ENCODE assay signal across 18 cellular contexts in the genomic region with DNA sequence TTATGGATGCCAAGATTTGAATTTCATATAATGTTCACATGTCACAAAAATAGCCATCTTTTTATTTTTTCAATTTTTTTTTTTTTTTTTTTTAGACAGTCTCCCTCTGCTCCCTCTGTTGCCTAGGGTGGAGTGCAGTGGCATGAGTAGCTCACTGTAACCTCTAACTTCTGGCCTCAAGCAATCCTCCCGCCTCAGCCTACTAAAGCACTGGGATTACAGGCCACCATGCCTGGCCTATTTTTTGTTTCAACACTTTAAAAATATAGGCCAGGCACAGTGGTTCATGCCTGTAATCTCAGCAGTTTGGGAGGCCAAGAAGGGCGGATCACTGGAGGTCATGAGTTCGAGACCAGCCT.
DNase-seq lines count a peak whose midpoint lies in the region; ATAC-seq and TF ChIP-seq lines count a peak whose summit lies in the region.
"Had no signal": no experiment of that assay in that cellular context is flagged by ENCODE, and none has a peak within 500 bp of the region (broad histone marks: within the 10 kb centered on the region; RNA-seq: fewer than 3 reads in every experiment).

No MANE protein-coding gene starts in this region.

- peak; percentile 26 for ATAC-seq in IMR-90 (ENCODE audit: low read depth)
- peak; percentile 32 for ATAC-seq in esophagus mucosa
- peak; percentile 31 for ATAC-seq in sciatic nerve
- ATAC-seq in GM21390 (IDR thresholded peaks at IDR 0.05; ENCODE audit: unreplicated experiment) = no peak

- H4K8ac ChIP-seq in IMR-90 (ENCODE audit: low read depth in 2 of 2, low read length in 2 of 2) = no peak overlapping the region

- H3K14ac ChIP-seq in IMR-90 (replicated peaks; ENCODE audit: low read depth, low read length) = no peak overlapping the region

- H3K23ac ChIP-seq in IMR-90 (ENCODE audit: low read depth, low read length) = no peak overlapping the region

- no peaks in the 10 kb centered on the region for H3K4me1 Mint-ChIP-seq in activated CD4-positive, alpha-beta T cell treated with anti-CD3 and anti-CD28 coated beads, Interleukin-2, amount 10 ng/mL, durations not matched to agents 7 days and 5 days
- peaks cover 0 to 1% (median 0%) of the 10 kb centered on the region in 4 donors for H3K4me1 Mint-ChIP-seq in CD4-positive, alpha-beta memory T cell
- H3K4me1 Mint-ChIP-seq: activated naive CD8-positive, alpha-beta T cell treated with anti-CD3 and anti-CD28 coated beads, Interleukin-2, amount 10 ng/mL, durations not matched to agents 7 days and 5 days; stimulated activated naive B cell treated with anti-CD40 and anti-IgM and Interleukin-4, amounts not matched to agents 10 μg/mL and 1 μg/mL and 100 μg/mL, for 72 hours had no signal

- H3K4me3 Mint-ChIP-seq in activated CD4-positive, alpha-beta T cell treated with anti-CD3 and anti-CD28 coated beads, Interleukin-2, amount 10 ng/mL, durations not matched to agents 7 days and 5 days = no peak overlapping the region
- no peak overlapping the region for H3K4me3 Mint-ChIP-seq in CD4-positive, alpha-beta memory T cell
- H3K4me3 Mint-ChIP-seq: activated naive CD8-positive, alpha-beta T cell treated with anti-CD3 and anti-CD28 coated beads, Interleukin-2, amount 10 ng/mL, durations not matched to agents 7 days and 5 days; stimulated activated naive B cell treated with anti-CD40 and anti-IgM and Interleukin-4, amounts not matched to agents 10 μg/mL and 1 μg/mL and 100 μg/mL, for 72 hours; T-helper 1 cell treated with Interleukin-12 subunit alpha and Interleukin-12 subunit beta and Interleukin-4 antibody, amounts not matched to agents 30 μg/mL and 1 μg/mL, for 36 hours had no signal

- no peak overlapping the region for H3K56ac ChIP-seq in IMR-90 (ENCODE audit: extremely low read depth, insufficient read depth, low read length)

- H4K91ac ChIP-seq in IMR-90 (ENCODE audit: insufficient read depth, low read depth, low read length) = no peak overlapping the region

- H3K27ac ChIP-seq in IMR-90 (ENCODE audit: insufficient read depth, low read length) (no peak overlapping the region), caudate nucleus (ENCODE audit: low read depth, low read length) (no peak overlapping the region)
- no peak overlapping the region for H3K27ac ChIP-seq in CD4-positive, alpha-beta memory T cell (ENCODE audit: low read depth, low read length)
- H3K27ac ChIP-seq: C4-2B, coronary artery, neutrophil, prostate gland, RWPE1, upper lobe of right lung had no signal

- POLR2A ChIA-PET in activated CD4-positive, alpha-beta T cell treated with anti-CD3 and anti-CD28 coated beads, Interleukin-2, amount 10 ng/mL, durations not matched to agents 7 days and 5 days (lab: Charles Lee) = no interaction called here
- POLR2A ChIA-PET in IMR-90 (lab: Charles Lee; ENCODE audit: unreplicated experiment) = no interaction called here
- POLR2A ChIA-PET in CD4-positive, alpha-beta memory T cell (lab: Charles Lee; ENCODE audit: partially characterized antibody) = no interaction called here

- no peaks in the 10 kb centered on the region; the same call in 1 of the 2 replicates for H3K9me3 ChIP-seq in IMR-90 (ENCODE audit: control insufficient read depth, insufficient read depth, low read length)
- no peaks in the 10 kb centered on the region for H3K9me3 ChIP-seq in CD4-positive, alpha-beta memory T cell (ENCODE audit: control insufficient read depth in 1 of 2, low read length in 2 of 2)
- H3K9me3 ChIP-seq: neutrophil, prostate gland, upper lobe of right lung had no signal

- dilution Hi-C loops in IMR-90 (cut with HindIII; ENCODE audit: low sequenced_read_pairs, unreplicated experiment) = no loop called here

- H3K27ac Mint-ChIP-seq in activated CD4-positive, alpha-beta T cell treated with anti-CD3 and anti-CD28 coated beads, Interleukin-2, amount 10 ng/mL, durations not matched to agents 7 days and 5 days = peak overlapping the region; percentile 25
- no peak overlapping the region for H3K27ac Mint-ChIP-seq in CD4-positive, alpha-beta memory T cell
- H3K27ac Mint-ChIP-seq: activated naive CD8-positive, alpha-beta T cell treated with anti-CD3 and anti-CD28 coated beads, Interleukin-2, amount 10 ng/mL, durations not matched to agents 7 days and 5 days; stimulated activated naive B cell treated with anti-CD40 and anti-IgM and Interleukin-4, amounts not matched to agents 10 μg/mL and 1 μg/mL and 100 μg/mL, for 72 hours; T-helper 1 cell treated with Interleukin-12 subunit alpha and Interleukin-12 subunit beta and Interleukin-4 antibody, amounts not matched to agents 30 μg/mL and 1 μg/mL, for 36 hours had no signal

- intact Hi-C loops in IMR-90 (cut with micrococcal nuclease) = loop anchor here (2.0 kb wide), 3 partner anchors 246 to 454 kb away; a partner anchor contains a TSS
- intact Hi-C loops in sciatic nerve (cut with DNase I) = loop anchor here (10.0 kb wide), 1 partner anchor 476 kb away; no protein-coding TSS in a partner anchor
- intact Hi-C loops in CD4-positive, alpha-beta memory T cell (cut with micrococcal nuclease) = no loop called here

- TF ChIP-seq POLR2A in IMR-90 (IDR thresholded peaks at IDR 0.05; ENCODE audit: low read depth, low read length) = no peak

- H2AK9ac ChIP-seq in IMR-90 (replicated peaks; ENCODE audit: low read depth, low read length, poor library complexity) = no peak overlapping the region

- no peaks in the 10 kb centered on the region for H3K9me1 ChIP-seq in IMR-90 (ENCODE audit: insufficient read depth, low read length)

- H2BK15ac ChIP-seq in IMR-90 (ENCODE audit: low read depth, low read length) = no peak overlapping the region

- in situ Hi-C loops in IMR-90 (cut with MboI; ENCODE audit: low sequenced_read_pairs) = loop anchor here (5.0 kb wide), 1 partner anchor 458 kb away; no protein-coding TSS in a partner anchor

- H2AK5ac ChIP-seq in IMR-90 (ENCODE audit: low read depth, low read length) = no peak overlapping the region

- no peaks in the 10 kb centered on the region for H3K27me3 Mint-ChIP-seq in activated CD4-positive, alpha-beta T cell treated with anti-CD3 and anti-CD28 coated beads, Interleukin-2, amount 10 ng/mL, durations not matched to agents 7 days and 5 days
- H3K27me3 Mint-ChIP-seq in CD4-positive, alpha-beta memory T cell = peaks cover 8 to 10% of the 10 kb centered on the region in 2 donors

- no peak overlapping the region for H3K4me2 ChIP-seq in IMR-90 (ENCODE audit: low read depth, low read length)

- no peak overlapping the region for H3K4ac ChIP-seq in IMR-90 (ENCODE audit: low read depth, low read length)

- H3K4me3 ChIP-seq in IMR-90 (ENCODE audit: insufficient read depth, low read depth, low read length) = no peak overlapping the region
- no peak overlapping the region for H3K4me3 ChIP-seq in CD4-positive, alpha-beta memory T cell (ENCODE audit: low read length in 2 of 2)
- H3K4me3 ChIP-seq: coronary artery, prostate gland, upper lobe of right lung had no signal

- no peaks in the 10 kb centered on the region for H3K27me3 ChIP-seq in IMR-90 (ENCODE audit: control insufficient read depth, insufficient read depth, low read length)
- H3K27me3 ChIP-seq in CD4-positive, alpha-beta memory T cell (ENCODE audit: insufficient read depth, low read length) = no peaks in the 10 kb centered on the region
- H3K27me3 ChIP-seq: neutrophil, upper lobe of right lung had no signal

- H3K9me3 Mint-ChIP-seq in activated CD4-positive, alpha-beta T cell treated with anti-CD3 and anti-CD28 coated beads, Interleukin-2, amount 10 ng/mL, durations not matched to agents 7 days and 5 days = no peaks in the 10 kb centered on the region
- no peaks in the 10 kb centered on the region for H3K9me3 Mint-ChIP-seq in CD4-positive, alpha-beta memory T cell
- H3K9me3 Mint-ChIP-seq: activated naive CD8-positive, alpha-beta T cell treated with anti-CD3 and anti-CD28 coated beads, Interleukin-2, amount 10 ng/mL, durations not matched to agents 7 days and 5 days; stimulated activated naive B cell treated with anti-CD40 and anti-IgM and Interleukin-4, amounts not matched to agents 10 μg/mL and 1 μg/mL and 100 μg/mL, for 72 hours; T-helper 1 cell treated with Interleukin-12 subunit alpha and Interleukin-12 subunit beta and Interleukin-4 antibody, amounts not matched to agents 30 μg/mL and 1 μg/mL, for 36 hours had no signal

- H3K36me3 ChIP-seq in IMR-90 (ENCODE audit: control insufficient read depth, insufficient read depth, low read length) = no peaks in the 10 kb centered on the region
- no peaks in the 10 kb centered on the region for H3K36me3 ChIP-seq in CD4-positive, alpha-beta memory T cell (ENCODE audit: insufficient read depth, low read length)
- H3K36me3 ChIP-seq: neutrophil, prostate gland, upper lobe of right lung had no signal

- WGBS in IMR-90 (ENCODE audit: extremely low coverage in 2 of 2, insufficient read length in 1 of 2), 2 experiments = no CpG with 5 or more reads among the region's 3 CpGs

- DNase-seq in activated CD4-positive, alpha-beta T cell treated with anti-CD3 and anti-CD28 coated beads, Interleukin-2, amount 10 ng/mL, durations not matched to agents 7 days and 5 days = no peak
- no peak for DNase-seq in activated CD4-positive, alpha-beta T cell treated with anti-CD3 and anti-CD28 coated beads, Interleukin-2, amount 50 U/mL, for 1 hour
- DNase-seq in IMR-90 (no peak), sciatic nerve (ENCODE audit: low spot score) (no peak), caudate nucleus (lab: John Stamatoyannopoulos, UW) (no peak)
- DNase-seq in CD4-positive, alpha-beta memory T cell = no peak
- DNase-seq: DMS79 treated with DMSO at 0.1 percent for 48 hours had no signal

- no peak overlapping the region for H3K18ac ChIP-seq in IMR-90 (ENCODE audit: low read depth, low read length)

- no peaks in the 10 kb centered on the region for H4K20me1 ChIP-seq in IMR-90 (ENCODE audit: insufficient read depth, low read length)

- H3K4me1 ChIP-seq in IMR-90 (ENCODE audit: control insufficient read depth, insufficient read depth, low read length) = peaks cover 2% of the 10 kb centered on the region; the same call in 1 of the 2 replicates
- H3K4me1 ChIP-seq in CD4-positive, alpha-beta memory T cell (ENCODE audit: insufficient read depth, low read length) = no peaks in the 10 kb centered on the region
- H3K4me1 ChIP-seq: prostate gland, upper lobe of right lung had no signal

- CTCF ChIA-PET in activated CD4-positive, alpha-beta T cell treated with anti-CD3 and anti-CD28 coated beads, Interleukin-2, amount 10 ng/mL, durations not matched to agents 7 days and 5 days (lab: Charles Lee) = interaction anchor here (0.6 to 0.7 kb wide), 2 partner anchors 37 to 1217 kb away, joined by 3 to 6 read pairs; no protein-coding TSS in a partner anchor
- CTCF ChIA-PET in IMR-90 (lab: Yijun Ruan, JAX) = interaction anchor here (0.6 to 2.3 kb wide), 20 partner anchors 9 to 1358 kb away, joined by 3 to 12 read pairs (median 3); no protein-coding TSS in a partner anchor
- CTCF ChIA-PET in CD4-positive, alpha-beta memory T cell (lab: Charles Lee; ENCODE audit: partially characterized antibody) = no interaction called here

- H3K36me3 Mint-ChIP-seq in activated CD4-positive, alpha-beta T cell treated with anti-CD3 and anti-CD28 coated beads, Interleukin-2, amount 10 ng/mL, durations not matched to agents 7 days and 5 days (ENCODE audit: low read depth) = no peaks in the 10 kb centered on the region
- no peaks in the 10 kb centered on the region for H3K36me3 Mint-ChIP-seq in CD4-positive, alpha-beta memory T cell
- H3K36me3 Mint-ChIP-seq: activated naive CD8-positive, alpha-beta T cell treated with anti-CD3 and anti-CD28 coated beads, Interleukin-2, amount 10 ng/mL, durations not matched to agents 7 days and 5 days; stimulated activated naive B cell treated with anti-CD40 and anti-IgM and Interleukin-4, amounts not matched to agents 10 μg/mL and 1 μg/mL and 100 μg/mL, for 72 hours had no signal

- no TSS peak for BruUV-seq in IMR-90 (replicated peaks; lab: Mats Ljungman, UMichigan)

- no peaks in the 10 kb centered on the region for H3K79me1 ChIP-seq in IMR-90 (ENCODE audit: low read depth in 1 of 2, low read length in 2 of 2)

- TF ChIP-seq RAD21 in IMR-90 (IDR thresholded peaks at IDR 0.05; ENCODE audit: low read length) = no peak

- H2AFZ ChIP-seq in IMR-90 (replicated peaks; ENCODE audit: low read length, poor library complexity) = no peak overlapping the region

- no peak overlapping the region for H2BK5ac ChIP-seq in IMR-90 (ENCODE audit: low read depth, low read length, poor library complexity, severe bottlenecking)

- no peak overlapping the region for H2BK20ac ChIP-seq in IMR-90 (ENCODE audit: low read depth, low read length)

- no peak overlapping the region for H2BK120ac ChIP-seq in IMR-90 (ENCODE audit: low read depth, low read length)

- H3K9ac ChIP-seq in IMR-90 (ENCODE audit: low read depth, low read length) = no peak overlapping the region

- H4K5ac ChIP-seq in IMR-90 (ENCODE audit: low read depth, low read length) = no peak overlapping the region

- TF ChIP-seq CTCF in IMR-90 (conservative IDR thresholded peaks at IDR 0.05; ENCODE audit: low read depth, low read length) = no peak
